In the genomic region with DNA sequence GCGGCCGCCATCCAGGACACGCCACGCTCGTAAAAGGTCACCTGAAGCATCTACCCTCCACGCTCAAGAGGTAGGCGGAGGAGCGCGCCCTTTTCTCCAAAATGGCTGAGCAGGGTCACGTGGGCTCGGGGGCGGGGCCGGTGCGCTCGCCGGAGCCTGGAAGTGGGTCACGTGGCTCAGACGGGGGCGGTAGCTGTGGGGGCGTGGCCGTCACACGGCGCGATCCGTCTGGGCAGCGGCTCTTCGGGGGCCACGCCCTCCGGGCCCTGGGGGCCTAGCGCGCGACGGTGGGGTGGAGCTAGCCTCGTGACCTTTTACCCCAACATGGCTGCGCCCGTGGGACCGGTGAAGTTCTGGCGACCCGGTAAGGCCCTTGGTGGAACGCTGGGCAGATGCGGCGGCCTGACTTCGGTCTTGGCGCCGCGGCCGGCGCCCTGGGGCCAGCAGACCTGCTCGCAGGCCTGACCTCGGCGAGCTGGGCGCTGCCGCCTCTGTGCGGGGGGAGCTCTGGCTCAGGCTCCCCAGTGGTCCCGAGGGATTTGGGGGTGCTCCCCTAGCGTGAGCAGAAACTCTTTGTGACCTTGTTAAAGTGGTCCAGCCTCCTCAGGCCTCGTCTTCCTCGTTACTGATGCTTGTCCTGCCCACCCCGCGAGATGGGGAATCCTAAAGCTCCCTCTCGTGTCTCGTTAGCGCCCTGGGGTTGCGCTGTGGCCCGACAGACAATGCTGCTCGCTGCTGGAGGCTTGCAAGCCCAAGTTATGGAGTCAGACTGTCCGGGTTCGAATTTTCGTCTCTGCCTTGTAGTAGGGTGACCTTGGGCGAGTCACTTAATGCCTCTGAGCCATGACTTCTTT, we compare ENCODE assay signal across 8 cellular contexts. TPM values are rescaled to one million over a fixed set of nuclear protein-coding genes. Genes with fewer than 3 reads are reported as not detected.
A peak's percentile ranks its signal among the peaks of the same experiment; 100 is the strongest.
DNase-seq lines count a peak whose midpoint lies in the region; ATAC-seq and TF ChIP-seq lines count a peak whose summit lies in the region.

A gene with protein sequence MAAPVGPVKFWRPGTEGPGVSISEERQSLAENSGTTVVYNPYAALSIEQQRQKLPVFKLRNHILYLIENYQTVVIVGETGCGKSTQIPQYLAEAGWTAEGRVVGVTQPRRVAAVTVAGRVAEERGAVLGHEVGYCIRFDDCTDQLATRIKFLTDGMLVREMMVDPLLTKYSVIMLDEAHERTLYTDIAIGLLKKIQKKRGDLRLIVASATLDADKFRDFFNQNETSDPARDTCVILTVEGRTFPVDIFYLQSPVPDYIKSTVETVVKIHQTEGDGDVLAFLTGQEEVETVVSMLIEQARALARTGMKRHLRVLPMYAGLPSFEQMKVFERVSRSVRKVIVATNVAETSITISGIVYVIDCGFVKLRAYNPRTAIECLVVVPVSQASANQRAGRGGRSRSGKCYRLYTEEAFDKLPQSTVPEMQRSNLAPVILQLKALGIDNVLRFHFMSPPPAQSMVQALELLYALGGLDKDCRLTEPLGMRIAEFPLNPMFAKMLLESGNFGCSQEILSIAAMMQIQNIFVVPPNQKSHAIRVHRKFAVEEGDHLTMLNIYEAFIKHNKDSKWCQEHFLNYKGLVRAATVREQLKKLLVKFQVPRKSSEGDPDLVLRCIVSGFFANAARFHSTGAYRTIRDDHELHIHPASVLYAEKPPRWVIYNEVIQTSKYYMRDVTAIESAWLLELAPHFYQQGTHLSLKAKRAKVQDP (plus strand): TSS at position 301 of the 854 bp plus-strand sequence. CDS start 24 bp downstream, at position 325.

- peak within 1 kb of the TSS; percentile 99 for H3K4me2 ChIP-seq in osteoblast (ENCODE audit: insufficient read depth, low read length)

- H3K79me2 ChIP-seq in osteoblast (ENCODE audit: insufficient read depth, low read length), result peaks cover 49% of the 10 kb centered on the region

- H3K36me3 ChIP-seq in osteoblast (ENCODE audit: insufficient read depth, low read length), result no peaks in the 10 kb centered on the region
- H3K36me3 ChIP-seq in thoracic aorta, result no peaks in the 10 kb centered on the region

- H3K9me3 ChIP-seq in osteoblast (ENCODE audit: low read depth, low read length) (no peaks in the 10 kb centered on the region), thoracic aorta (no peaks in the 10 kb centered on the region)

- H4K20me1 ChIP-seq in osteoblast (ENCODE audit: insufficient read depth, low read length), result no peaks in the 10 kb centered on the region

- H3K27me3 ChIP-seq in osteoblast (ENCODE audit: insufficient read depth, low read length) (no peaks in the 10 kb centered on the region), thoracic aorta (replicated peaks; ENCODE audit: insufficient read depth) (no peaks in the 10 kb centered on the region)

- H3K4me1 ChIP-seq in osteoblast (ENCODE audit: insufficient read depth, low read length) (peaks cover 13% of the 10 kb centered on the region), thoracic aorta (ENCODE audit: control insufficient read depth in 1 of 2, low read depth in 2 of 2) (peaks cover 5 to 19% of the 10 kb centered on the region in 2 donors)

- H3K4me3 ChIP-seq in osteoblast (ENCODE audit: insufficient read depth, low read length) (peak within 1 kb of the TSS; percentile 97), thoracic aorta (peak within 1 kb of the TSS; percentile 76)

- peak within 1 kb of the TSS; percentile 96 for H3K27ac Mint-ChIP-seq in activated naive CD4-positive, alpha-beta T cell treated with anti-CD3 and anti-CD28 coated beads, Interleukin-2, amount 50 U/mL, for 72 hours

- H2AFZ ChIP-seq in osteoblast (ENCODE audit: low read length), result peak within 1 kb of the TSS; percentile 100

- ATAC-seq in HG02588 (IDR thresholded peaks at IDR 0.05; ENCODE audit: unreplicated experiment) (peak; percentile 94), SK-N-SH treated with all-trans-retinoic acid at 6 μM for 48 hours (peak; percentile 99), thoracic aorta (ENCODE audit: insufficient number of reproducible peaks, low FRiP score, low read depth) (peak; percentile 96)
- ATAC-seq in activated naive CD4-positive, alpha-beta T cell treated with anti-CD3 and anti-CD28 coated beads, Interleukin-2, amount 50 U/mL, for 72 hours, result peak; percentile 98 to 99

- TF ChIP-seq CTCF in GM10266 (IDR thresholded peaks at IDR 0.05; ENCODE audit: control insufficient read depth, insufficient read depth, low read depth, missing control alignments) (peak; percentile 65), osteoblast (IDR thresholded peaks at IDR 0.05; ENCODE audit: extremely low read depth, low read depth, low read length) (peak; percentile 35), thoracic aorta (IDR thresholded peaks at IDR 0.05) (no peak)

- H3K27ac ChIP-seq in osteoblast (ENCODE audit: low read depth, low read length) (peak within 1 kb of the TSS; percentile 92), thoracic aorta (peak within 1 kb of the TSS; percentile 68 to 82)

- peaks cover 14 to 16% of the 10 kb centered on the region in 2 donors for H3K36me3 Mint-ChIP-seq in activated naive CD4-positive, alpha-beta T cell treated with anti-CD3 and anti-CD28 coated beads, Interleukin-2, amount 50 U/mL, for 72 hours

- peak; percentile 98 for DNase-seq in GM10266 (ENCODE audit: extremely low spot score)
- peak; percentile 96 for DNase-seq in NCI-H1092 (lab: John Stamatoyannopoulos, UW)
- DNase-seq in activated naive CD4-positive, alpha-beta T cell treated with anti-CD3 and anti-CD28 coated beads, Interleukin-2, amount 50 U/mL, for 72 hours (ENCODE audit: low spot score in 2 of 2), result peak; percentile 99
- peak; percentile 99 for DNase-seq in glomerular visceral epithelial cell (ENCODE audit: extremely low spot score)
- peak; percentile 99 for DNase-seq in osteoblast (ENCODE audit: insufficient read length, low spot score, missing footprints)
- DNase-seq in thoracic aorta (ENCODE audit: low spot score), result peak; percentile 93

- no peaks in the 10 kb centered on the region for H3K9me3 Mint-ChIP-seq in activated naive CD4-positive, alpha-beta T cell treated with anti-CD3 and anti-CD28 coated beads, Interleukin-2, amount 50 U/mL, for 72 hours

TF ChIP-seq in SK-N-SH treated with all-trans-retinoic acid at 6 μM for 48 hours, 23 proteins besides CTCF, POLR2A, EP300 and RAD21:
- TF ChIP-seq CREB5 (CRISPR knock-in tag; IDR thresholded peaks at IDR 0.05; ENCODE audit: low read depth) (no peak), ISL1 (CRISPR knock-in tag; IDR thresholded peaks at IDR 0.05) (no peak), ARNTL (CRISPR knock-in tag; IDR thresholded peaks at IDR 0.05; ENCODE audit: borderline replicate concordance, low read depth) (0 out of 2 replicates have a peak, but pooled peaks have one; percentile 23)

RNA-seq across cellular contexts. Expression of the gene that starts here (rescaled TPM):
- 10 to 100 TPM; 11.6 to 12.1 TPM for total RNA-seq in activated naive CD4-positive, alpha-beta T cell treated with anti-CD3 and anti-CD28 coated beads, Interleukin-2, amount 50 U/mL, for 72 hours
- 9.7 and 10.5 TPM in 2 replicates for total RNA-seq in osteoblast
- 10 to 100 TPM; 17.9 to 23.8 TPM for total RNA-seq in thoracic aorta

Comparison
In these comparisons a context has a peak if more than half of its experiments do, and no peak if none do; other contexts are left out.
1. Peak in every context shown above with its lines: DNase-seq, ATAC-seq, H3K4me3 ChIP-seq and H3K27ac ChIP-seq.